In genomic region chr12:62288328-62288727, GRCh38 we compare ENCODE assay signal across 26 cellular contexts. TPM values are rescaled to one million over a fixed set of nuclear protein-coding genes. Genes with fewer than 3 reads are reported as not detected.
DNase-seq lines count a peak whose midpoint lies in the region; ATAC-seq and TF ChIP-seq lines count a peak whose summit lies in the region.
"Had no signal": no experiment of that assay in that cellular context is flagged by ENCODE, and none has a peak within 500 bp of the region (broad histone marks: within the 10 kb centered on the region; RNA-seq: fewer than 3 reads in every experiment).

No MANE protein-coding gene starts in this region.

- no peak overlapping the region for H3K27ac ChIP-seq in sigmoid colon
- H3K27ac ChIP-seq: coronary artery, epithelial cell of prostate, neural progenitor cell, PC-9, thyroid gland had no signal

- H3K27ac Mint-ChIP-seq in stimulated activated naive CD8-positive, alpha-beta T cell treated with anti-CD3 and anti-CD28 coated beads, Interleukin-15, Interleukin-2, amounts not matched to agents 100 ng/mL and 50 ng/mL, for 24 hours: peak overlapping the region; percentile 74
- H3K27ac Mint-ChIP-seq in T-helper 17 cell: peak overlapping the region; percentile 41
- peak overlapping the region; percentile 12 for H3K27ac Mint-ChIP-seq in central memory CD8-positive, alpha-beta T cell (ENCODE audit: low read depth)
- H3K27ac Mint-ChIP-seq: neural progenitor cell; T-helper 1 cell treated with Interleukin-12 subunit alpha and Interleukin-12 subunit beta and Interleukin-4 antibody, amounts not matched to agents 30 μg/mL and 1 μg/mL, for 36 hours had no signal

- no peak overlapping the region for H3K4me3 Mint-ChIP-seq in stimulated activated naive CD8-positive, alpha-beta T cell treated with anti-CD3 and anti-CD28 coated beads, Interleukin-15, Interleukin-2, amounts not matched to agents 100 ng/mL and 50 ng/mL, for 24 hours
- no peak overlapping the region for H3K4me3 Mint-ChIP-seq in T-helper 17 cell
- H3K4me3 Mint-ChIP-seq in central memory CD8-positive, alpha-beta T cell: no peak overlapping the region
- H3K4me3 Mint-ChIP-seq: H9; neural progenitor cell; T-helper 1 cell treated with Interleukin-12 subunit alpha and Interleukin-12 subunit beta and Interleukin-4 antibody, amounts not matched to agents 30 μg/mL and 1 μg/mL, for 36 hours had no signal

- no peaks in the 10 kb centered on the region for H3K27me3 Mint-ChIP-seq in stimulated activated naive CD8-positive, alpha-beta T cell treated with anti-CD3 and anti-CD28 coated beads, Interleukin-15, Interleukin-2, amounts not matched to agents 100 ng/mL and 50 ng/mL, for 24 hours
- H3K27me3 Mint-ChIP-seq in T-helper 17 cell: no peaks in the 10 kb centered on the region
- H3K27me3 Mint-ChIP-seq in central memory CD8-positive, alpha-beta T cell: no peaks in the 10 kb centered on the region

- WGBS in sigmoid colon, 2 donors: 86 to 93% methylated on average over 5 of the region's 5 CpGs

- H3K4me1 ChIP-seq in sigmoid colon: peaks cover 0 to 41% (median 25%) of the 10 kb centered on the region in 4 donors
- H3K4me1 ChIP-seq: neural progenitor cell, thyroid gland had no signal

- no peak for DNase-seq in stimulated activated naive CD8-positive, alpha-beta T cell treated with anti-CD3 and anti-CD28 coated beads, Interleukin-15, Interleukin-2, amounts not matched to agents 100 U/mL and 50 U/mL, for 24 hours
- DNase-seq in T-helper 17 cell (no peak), NCI-H1105 (lab: John Stamatoyannopoulos, UW) (no peak), sigmoid colon (no peak)
- DNase-seq in central memory CD8-positive, alpha-beta T cell (ENCODE audit: low spot score in 2 of 2): no peak
- DNase-seq: activated CD4-positive, alpha-beta T cell treated with anti-CD3 and anti-CD28 coated beads for 4 hours; Calu3; DMS79; effector memory CD4-positive, alpha-beta T cell; H9; Karpas-422; mammary epithelial cell; NCI-H146; NCI-H345; NCI-H69; PC-9; SK-N-SH; stimulated activated naive CD4-positive, alpha-beta T cell treated with Interleukin-2 at 50 U/mL for 16 hours; thyroid gland had no signal

- no peak for TF ChIP-seq CTCF in sigmoid colon (IDR thresholded peaks at IDR 0.05)

- H3K9me3 ChIP-seq in T-helper 17 cell (ENCODE audit: control insufficient read depth, low read length, poor library complexity, severe bottlenecking) (peaks cover 2% of the 10 kb centered on the region), sigmoid colon (no peaks in the 10 kb centered on the region)
- H3K9me3 ChIP-seq: thyroid gland had no signal

- TF ChIP-seq POLR2A in sigmoid colon (IDR thresholded peaks at IDR 0.05): no peak

- H3K4me3 ChIP-seq in sigmoid colon: no peak overlapping the region
- H3K4me3 ChIP-seq: coronary artery, neural progenitor cell, PC-9, smooth muscle cell, thyroid gland had no signal

- no peak for TF ChIP-seq EP300 in sigmoid colon (IDR thresholded peaks at IDR 0.05)

- H3K36me3 Mint-ChIP-seq in stimulated activated naive CD8-positive, alpha-beta T cell treated with anti-CD3 and anti-CD28 coated beads, Interleukin-15, Interleukin-2, amounts not matched to agents 100 ng/mL and 50 ng/mL, for 24 hours (ENCODE audit: low read depth): peaks cover 68% of the 10 kb centered on the region
- no peaks in the 10 kb centered on the region for H3K36me3 Mint-ChIP-seq in T-helper 17 cell (ENCODE audit: low read depth)
- peaks cover 2% of the 10 kb centered on the region for H3K36me3 Mint-ChIP-seq in central memory CD8-positive, alpha-beta T cell (ENCODE audit: insufficient read depth)

- H3K4me1 Mint-ChIP-seq in stimulated activated naive CD8-positive, alpha-beta T cell treated with anti-CD3 and anti-CD28 coated beads, Interleukin-15, Interleukin-2, amounts not matched to agents 100 ng/mL and 50 ng/mL, for 24 hours (ENCODE audit: low read depth): peaks cover 95% of the 10 kb centered on the region
- peaks cover 36% of the 10 kb centered on the region for H3K4me1 Mint-ChIP-seq in T-helper 17 cell
- H3K4me1 Mint-ChIP-seq in central memory CD8-positive, alpha-beta T cell: peaks cover 77% of the 10 kb centered on the region
- H3K4me1 Mint-ChIP-seq: neural progenitor cell had no signal

- peaks cover 17% of the 10 kb centered on the region for H3K9me3 Mint-ChIP-seq in stimulated activated naive CD8-positive, alpha-beta T cell treated with anti-CD3 and anti-CD28 coated beads, Interleukin-15, Interleukin-2, amounts not matched to agents 100 ng/mL and 50 ng/mL, for 24 hours
- peaks cover 7% of the 10 kb centered on the region for H3K9me3 Mint-ChIP-seq in central memory CD8-positive, alpha-beta T cell

- intact Hi-C loops in sigmoid colon (cut with DNase I): no loop called here

- H3K27me3 ChIP-seq in sigmoid colon: no peaks in the 10 kb centered on the region
- H3K27me3 ChIP-seq: neural progenitor cell, thyroid gland had no signal

- no peaks in the 10 kb centered on the region for H3K36me3 ChIP-seq in sigmoid colon
- H3K36me3 ChIP-seq: thyroid gland had no signal

- ATAC-seq in stimulated activated naive CD8-positive, alpha-beta T cell treated with anti-CD3 and anti-CD28 coated beads, Interleukin-15, Interleukin-2, amounts not matched to agents 100 U/mL and 50 U/mL, for 24 hours: no peak
- ATAC-seq in T-helper 17 cell (no peak), GM21390 (IDR thresholded peaks at IDR 0.05; ENCODE audit: unreplicated experiment) (no peak)
- no peak for ATAC-seq in central memory CD8-positive, alpha-beta T cell (replicated peaks; ENCODE audit: extremely low read depth, poor library complexity, severe bottlenecking)

RNA-seq across cellular contexts. Expression of gene USP15, which starts 28.1 kb away (rescaled TPM):
- total RNA-seq in T-helper 17 cell: 100 to 1,000 TPM; 186 to 222 TPM
- total RNA-seq in sigmoid colon: 10 to 100 TPM; 63.7 to 78.4 (median 73.1) TPM
- 10 to 100 TPM; 22.2 to 43.5 (median 30.3) TPM for polyA plus RNA-seq in sigmoid colon

Comparison
In these comparisons a context has a peak if more than half of its experiments do, and no peak if none do; other contexts are left out.
1. H3K27ac Mint-ChIP-seq: peak in every context shown above with its lines; median percentile 74 in stimulated activated naive CD8-positive, alpha-beta T cell treated with anti-CD3 and anti-CD28 coated beads, Interleukin-15, Interleukin-2, amounts not matched to agents 100 ng/mL and 50 ng/mL, for 24 hours; 41 in T-helper 17 cell; 12 in central memory CD8-positive, alpha-beta T cell.